In the genomic region with DNA sequence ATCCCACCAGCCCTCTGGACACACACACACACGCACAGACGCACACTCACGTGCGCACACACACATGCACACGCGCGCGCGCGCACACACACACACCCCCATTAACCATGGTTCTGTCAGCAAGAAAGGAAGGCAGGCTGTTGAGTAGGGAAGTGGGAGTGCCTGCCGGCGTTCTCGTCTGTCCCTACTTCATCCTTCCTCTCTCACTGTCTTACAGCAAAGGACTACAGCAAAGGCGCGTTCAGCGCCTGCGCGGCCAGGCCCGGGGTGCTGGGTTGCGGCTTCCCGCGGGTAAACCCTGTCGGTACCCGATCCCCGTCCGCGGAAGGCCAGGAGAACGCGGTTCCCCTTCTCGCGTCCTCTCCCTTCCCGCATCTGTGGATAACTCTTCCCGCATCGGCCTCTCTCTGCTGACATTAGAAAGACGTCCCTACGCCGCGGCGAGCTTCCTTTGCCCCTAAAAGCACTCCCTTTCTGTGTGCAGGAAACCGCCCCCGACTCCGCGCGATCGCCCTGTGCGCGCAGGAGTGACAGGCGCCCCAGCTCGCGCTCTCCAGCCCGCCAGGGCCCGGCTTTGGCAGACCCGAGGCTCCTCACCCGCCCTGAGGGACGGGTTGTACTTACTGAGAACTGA, we compare ENCODE assay signal across 9 cellular contexts.
A peak's percentile ranks its signal among the peaks of the same experiment; 100 is the strongest.
DNase-seq lines count a peak whose midpoint lies in the region; ATAC-seq, FAIRE-seq and TF ChIP-seq lines count a peak whose summit lies in the region.
"Had no signal": no experiment of that assay in that cellular context is flagged by ENCODE, and none has a peak within 500 bp of the region (broad histone marks: within the 10 kb centered on the region; RNA-seq: fewer than 3 reads in every experiment).

No MANE protein-coding gene starts in this region.

- peaks cover 11% of the 10 kb centered on the region for H3K4me1 ChIP-seq in keratinocyte (ENCODE audit: control insufficient read depth, extremely low read depth, insufficient read depth, low read length)

- ATAC-seq in HG02970 (IDR thresholded peaks at IDR 0.05; ENCODE audit: low FRiP score, unreplicated experiment): no peak
- no peak for ATAC-seq in GM18520 (IDR thresholded peaks at IDR 0.05; ENCODE audit: unreplicated experiment)

- H3K9me3 ChIP-seq in keratinocyte (ENCODE audit: control insufficient read depth, low read depth, low read length): no peaks in the 10 kb centered on the region

- H3K36me3 ChIP-seq in keratinocyte (ENCODE audit: control insufficient read depth in 2 of 2, extremely low read depth in 1 of 2, insufficient read depth in 2 of 2, low read length in 2 of 2): no peaks in the 10 kb centered on the region
- H3K36me3 ChIP-seq: BLaER1 treated with 17β-estradiol and CSF1 and Interleukin-3, amounts not matched to agents 10 nM and 100 nM had no signal

- H2AFZ ChIP-seq in keratinocyte (ENCODE audit: control insufficient read depth, low read length): peak overlapping the region; percentile 92

- H3K27me3 ChIP-seq in keratinocyte (ENCODE audit: control insufficient read depth, extremely low read depth, insufficient read depth, low read length): peaks cover 43% of the 10 kb centered on the region
- H3K27me3 ChIP-seq: BLaER1 treated with 17β-estradiol and CSF1 and Interleukin-3, amounts not matched to agents 10 nM and 100 nM had no signal

- peak overlapping the region; percentile 86 for H3K4me2 ChIP-seq in keratinocyte (ENCODE audit: control insufficient read depth, extremely low read depth, insufficient read depth, low read depth, low read length)

- no peaks in the 10 kb centered on the region for H3K9me1 ChIP-seq in keratinocyte (ENCODE audit: control insufficient read depth, extremely low read depth, insufficient read depth, low read length)

- no peaks in the 10 kb centered on the region for H4K20me1 ChIP-seq in keratinocyte (ENCODE audit: control insufficient read depth, extremely low read depth, insufficient read depth, low read length)
- H4K20me1 ChIP-seq: BLaER1 treated with 17β-estradiol and CSF1 and Interleukin-3, amounts not matched to agents 10 nM and 100 nM had no signal

- no peaks in the 10 kb centered on the region for H3K79me2 ChIP-seq in keratinocyte (ENCODE audit: control insufficient read depth, insufficient read depth, low read length)

- FAIRE-seq in keratinocyte (lab: Jason Lieb, UNC): no peak

- H3K4me3 ChIP-seq in keratinocyte (ENCODE audit: control insufficient read depth in 2 of 3, extremely low read depth in 1 of 3, insufficient read depth in 2 of 3, low read depth in 1 of 3, low read length in 3 of 3): peak overlapping the region; percentile 23 to 61 (median 61)
- H3K4me3 ChIP-seq: BLaER1 treated with 17β-estradiol and CSF1 and Interleukin-3, amounts not matched to agents 10 nM and 100 nM had no signal

- H3K27ac ChIP-seq in caudate nucleus (ENCODE audit: low read depth, low read length) (peak overlapping the region; percentile 99), keratinocyte (ENCODE audit: control insufficient read depth, insufficient read depth, low read length) (no peak overlapping the region)
- H3K27ac ChIP-seq: BLaER1 treated with 17β-estradiol and CSF1 and Interleukin-3, amounts not matched to agents 10 nM and 100 nM had no signal

- H3K9ac ChIP-seq in keratinocyte (ENCODE audit: control insufficient read depth, extremely low read depth, insufficient read depth, low read length): peak overlapping the region; percentile 40
- H3K9ac ChIP-seq: BLaER1 treated with 17β-estradiol and CSF1 and Interleukin-3, amounts not matched to agents 10 nM and 100 nM had no signal

- TF ChIP-seq CTCF in keratinocyte (optimal IDR thresholded peaks at IDR 0.05 in 1 of 3, IDR thresholded peaks at IDR 0.05 in 1 of 3, conservative IDR thresholded peaks at IDR 0.05 in 1 of 3; ENCODE audit: extremely low read depth in 1 of 3, insufficient read depth in 2 of 3, low read length in 3 of 3): no peak

- dilution Hi-C loops in keratinocyte (cut with MboI; ENCODE audit: extremely low pct_ligation_motif_present, low sequenced_read_pairs): no loop called here

- DNase-seq in SIG-M5 treated with dmso at 0.1 percent for 504 hours (lab: John Stamatoyannopoulos, UW; ENCODE audit: unreplicated experiment) (peak; percentile 67), SIG-M5 (lab: John Stamatoyannopoulos, UW) (no peak), NCI-H345 treated with DMSO at 0.1 percent for 48 hours (lab: John Stamatoyannopoulos, UW; ENCODE audit: unreplicated experiment) (peak; percentile 28), caudate nucleus (lab: John Stamatoyannopoulos, UW) (peak in 49 of 61 donors; percentile 5 to 88 (median 60)), keratinocyte (ENCODE audit: low read depth, low spot score) (no peak)
- peak; percentile 21 to 26 for DNase-seq in stimulated activated CD4-positive, alpha-beta T cell treated with anti-CD3 and anti-CD28 coated beads, Interleukin-4, amount 100 ng/mL, for 48 hours (ENCODE audit: low read depth in 2 of 2)

Comparison
In these comparisons a context has a peak if more than half of its experiments do, and no peak if none do; other contexts are left out.
1. DNase-seq: peak in SIG-M5 treated with dmso at 0.1 percent for 504 hours (single experiment), NCI-H345 treated with DMSO at 0.1 percent for 48 hours (single experiment), caudate nucleus (49 of 61) and stimulated activated CD4-positive, alpha-beta T cell treated with anti-CD3 and anti-CD28 coated beads, Interleukin-4, amount 100 ng/mL, for 48 hours (2 of 2); none in SIG-M5 (single experiment) and keratinocyte (single experiment).